Comparison of ENCODE assay signal across 1 cellular context in the genomic region with DNA sequence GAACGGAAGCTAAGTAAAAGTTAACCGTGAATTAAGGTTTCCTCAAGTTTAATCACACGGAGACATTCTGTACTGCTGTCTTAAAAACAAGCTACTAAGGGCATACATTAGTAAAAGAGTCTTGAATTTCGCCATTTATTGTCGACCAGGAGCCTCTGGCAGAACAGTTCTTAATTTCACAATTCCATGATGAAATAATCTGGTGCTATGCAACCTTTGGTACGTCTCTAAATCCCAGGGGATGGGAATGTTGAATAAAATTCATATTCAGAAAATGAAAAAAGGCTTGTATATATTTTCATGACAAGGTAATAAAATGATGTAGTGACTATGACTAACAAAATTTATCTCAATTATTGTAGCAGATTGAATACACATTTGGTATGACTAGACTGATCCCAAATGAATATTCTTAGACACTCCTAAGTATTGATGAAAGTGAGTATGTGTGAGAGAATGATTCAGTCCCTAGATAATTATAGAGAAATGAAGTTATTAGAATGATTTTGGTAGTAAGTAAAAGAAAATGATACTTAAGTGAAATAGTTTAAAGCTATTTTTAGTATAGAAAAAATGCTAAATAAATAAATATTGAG.
TF ChIP-seq lines count a peak whose summit lies in the region.

No MANE protein-coding gene starts in this region.

TF ChIP-seq in HepG2, 621 proteins besides CTCF, POLR2A, EP300 and RAD21:
- no peak for TF ChIP-seq IRF2 (CRISPR knock-in tag; IDR thresholded peaks at IDR 0.05)
- TF ChIP-seq ZNF343 (CRISPR knock-in tag; IDR thresholded peaks at IDR 0.05): no peak
- TF ChIP-seq CEBPB (IDR thresholded peaks at IDR 0.05; ENCODE audit: borderline replicate concordance, low read depth, low read length): peak; percentile 46; the same call in 1 of the 2 replicates
- no peak for TF ChIP-seq IKZF4 (CRISPR knock-in tag; IDR thresholded peaks at IDR 0.05; ENCODE audit: borderline replicate concordance, low read depth, not compliant biosample characterization)
- no peak for TF ChIP-seq MYC (CRISPR knock-in tag; IDR thresholded peaks at IDR 0.05; ENCODE audit: borderline replicate concordance)
